Comparison of ENCODE assay signal across 34 cellular contexts in the genomic region with DNA sequence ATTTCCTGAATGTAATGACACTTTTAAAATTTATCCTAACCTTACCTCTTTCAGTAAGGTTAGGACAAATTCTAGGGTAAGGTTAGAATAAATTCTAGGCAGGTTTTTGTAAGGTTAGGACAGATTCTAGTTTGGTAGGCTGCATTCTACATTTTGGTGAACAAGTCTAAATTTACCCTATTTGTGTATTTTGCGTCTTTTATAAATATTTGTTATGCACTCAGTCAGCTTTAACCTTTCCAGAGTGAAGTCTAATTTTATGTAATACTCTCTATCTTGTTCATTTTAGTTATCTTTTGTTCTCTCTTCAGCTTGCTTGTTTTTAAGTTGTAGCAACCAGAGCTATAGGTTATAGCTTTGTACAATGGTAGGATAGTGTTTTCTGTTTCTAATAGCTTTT.
"Had no signal": no experiment of that assay in that cellular context is flagged by ENCODE, and none has a peak within 500 bp of the region (broad histone marks: within the 10 kb centered on the region; RNA-seq: fewer than 3 reads in every experiment).

No MANE protein-coding gene starts in this region.

- H3K27me3 ChIP-seq: adrenal gland, body of pancreas, brain microvascular endothelial cell, breast epithelium had no signal

- FAIRE-seq: astrocyte, TTC549 had no signal

- H3K27ac ChIP-seq: adrenal gland, body of pancreas, brain microvascular endothelial cell, breast epithelium, VCaP had no signal

- H3K4me3 ChIP-seq: adrenal gland, body of pancreas, breast epithelium had no signal

- H3K36me3 ChIP-seq: adrenal gland, brain microvascular endothelial cell, breast epithelium had no signal

- DNase-seq: activated B cell treated with CpG ODN at 0.5 μM for 24 hours; activated CD4-positive, alpha-beta memory T cell treated with anti-CD3 and anti-CD28 coated beads for 36 hours; activated CD4-positive, alpha-beta T cell treated with anti-CD3 and anti-CD28 coated beads for 4 hours; activated CD4-positive, alpha-beta T cell treated with anti-CD3 and anti-CD28 coated beads, Interleukin-2, amount 10 ng/mL, durations not matched to agents 24 days and 14 days; activated CD4-positive, alpha-beta T cell treated with anti-CD3 and anti-CD28 coated beads, Interleukin-2, amount 50 U/mL, for 1 hour; activated CD4-positive, alpha-beta T cell treated with anti-CD3 and anti-CD28 coated beads, Interleukin-2, amount 50 U/mL, for 4 hours; activated CD4-positive, CD25-positive, alpha-beta regulatory T cell treated with anti-CD3 and anti-CD28 coated beads, Interleukin-2, amount 50 U/mL, for 72 hours; activated CD8-positive, alpha-beta memory T cell treated with anti-CD3 and anti-CD28 coated beads, Interleukin-2, amount 50 U/mL, for 4 hours; activated CD8-positive, alpha-beta T cell treated with anti-CD3 and anti-CD28 coated beads for 36 hours; activated effector memory CD4-positive, alpha-beta T cell treated with anti-CD3 and anti-CD28 coated beads, Interleukin-2, amount 50 U/mL, for 16 hours; activated gamma-delta T cell treated with Interleukin-2 at 50 U/mL for 16 hours; activated naive CD4-positive, alpha-beta T cell; activated naive CD4-positive, alpha-beta T cell treated with anti-CD3 and anti-CD28 coated beads for 36 hours; activated naive CD4-positive, alpha-beta T cell treated with anti-CD3 and anti-CD28 coated beads, Interleukin-2, amount 50 U/mL, for 16 hours; activated naive CD8-positive, alpha-beta T cell treated with anti-CD3 and anti-CD28 coated beads for 36 hours; activated T-cell treated with anti-CD3 and anti-CD28 coated beads for 4 hours; activated T-cell treated with anti-CD3 and anti-CD28 coated beads, Interleukin-2, amount 50 U/mL, for 1 hour; activated T-cell treated with anti-CD3 and anti-CD28 coated beads, Interleukin-2, amount 50 U/mL, for 4 hours; activated T-cell treated with anti-CD3 and anti-CD28 coated beads, Interleukin-2, amount 50 U/mL, for 72 hours; adrenal gland; amniotic stem cell; aorta; body of pancreas; brain microvascular endothelial cell; central memory CD4-positive, alpha-beta T cell; T-helper 1 cell; T-helper 2 cell; T-helper 9 cell had no signal

- ATAC-seq: activated CD8-positive, alpha-beta T cell treated with anti-CD3 and anti-CD28 coated beads for 36 hours; activated naive CD4-positive, alpha-beta T cell treated with anti-CD3 and anti-CD28 coated beads, Interleukin-2, amount 50 U/mL, for 72 hours; activated T-cell treated with anti-CD3 and anti-CD28 coated beads, Interleukin-2, amount 50 U/mL, for 4 hours; activated T-cell treated with anti-CD3 and anti-CD28 coated beads, Interleukin-2, amount 50 U/mL, for 72 hours; activated T-helper 17 cell treated with anti-CD3 and anti-CD28 coated beads, Interleukin-2, amount 50 U/mL, for 72 hours; body of pancreas had no signal

- H3K4me1 ChIP-seq: adrenal gland, body of pancreas, breast epithelium had no signal

- H3K9me3 ChIP-seq: adrenal gland had no signal
